In the genomic region with DNA sequence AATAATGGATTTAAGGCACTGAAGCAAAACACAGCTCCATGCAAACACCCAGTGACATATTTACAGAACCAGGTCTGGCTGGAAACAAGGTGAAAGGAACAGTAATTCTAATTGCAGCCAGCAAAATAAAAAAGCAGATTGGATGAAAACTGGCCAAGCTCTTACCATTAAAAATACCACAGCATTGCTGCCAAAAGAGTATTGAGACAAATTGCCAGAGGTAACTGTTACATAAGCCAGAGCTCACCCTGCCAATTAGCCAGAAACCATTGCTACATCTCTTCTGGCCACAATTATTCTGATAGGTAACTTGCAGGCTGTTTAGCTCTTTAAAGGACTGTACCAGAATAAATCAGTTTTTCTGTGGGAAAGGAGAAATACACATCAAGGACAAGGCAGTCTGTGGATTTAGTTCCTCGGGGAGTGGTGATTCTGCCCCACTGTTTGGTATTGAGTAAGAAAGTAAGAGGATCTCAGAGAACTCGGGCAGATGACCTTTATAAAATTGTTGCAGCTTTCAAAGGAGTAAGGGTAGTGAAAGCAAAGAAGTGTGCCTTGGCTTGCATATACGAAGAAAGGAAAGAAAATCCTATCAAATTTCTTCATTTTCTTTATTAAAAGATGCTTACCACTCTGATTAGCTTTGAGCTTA, we compare ENCODE assay signal across 20 cellular contexts.
DNase-seq lines count a peak whose midpoint lies in the region; ATAC-seq, FAIRE-seq and TF ChIP-seq lines count a peak whose summit lies in the region.
"Had no signal": no experiment of that assay in that cellular context is flagged by ENCODE, and none has a peak within 500 bp of the region (broad histone marks: within the 10 kb centered on the region; RNA-seq: fewer than 3 reads in every experiment).

No MANE protein-coding gene starts in this region.

- H3K36me3 ChIP-seq in kidney (ENCODE audit: control insufficient read depth in 1 of 2, insufficient read depth in 2 of 2, low read length in 2 of 2), result no peaks in the 10 kb centered on the region
- H3K36me3 ChIP-seq: BLaER1 treated with 17β-estradiol and CSF1 and Interleukin-3, amounts not matched to agents 10 nM and 100 nM; thoracic aorta; WERI-Rb-1 had no signal

- peak overlapping the region in 1 of 2 donors; percentile 49 for H3K27ac ChIP-seq in kidney (ENCODE audit: low read depth in 2 of 2, low read length in 2 of 2)
- H3K27ac ChIP-seq: BLaER1 treated with 17β-estradiol and CSF1 and Interleukin-3, amounts not matched to agents 10 nM and 100 nM; thoracic aorta; WERI-Rb-1 had no signal

- H3K27me3 Mint-ChIP-seq in nephron (ENCODE audit: low read depth), result no peaks in the 10 kb centered on the region
- H3K27me3 Mint-ChIP-seq: activated CD8-positive, alpha-beta memory T cell treated with anti-CD3 and anti-CD28 coated beads, Interleukin-2, amount 10 ng/mL, durations not matched to agents 7 days and 5 days; central memory CD8-positive, alpha-beta T cell; progenitor cell of endocrine pancreas had no signal

- peak overlapping the region in 2 of 3 experiments; percentile 18 to 28 for H3K27ac Mint-ChIP-seq in nephron
- H3K27ac Mint-ChIP-seq: activated CD8-positive, alpha-beta memory T cell treated with anti-CD3 and anti-CD28 coated beads, Interleukin-2, amount 10 ng/mL, durations not matched to agents 7 days and 5 days; activated naive CD4-positive, alpha-beta T cell treated with anti-CD3 and anti-CD28 coated beads, Interleukin-2, amount 50 U/mL, for 24 hours; HFFc6; progenitor cell of endocrine pancreas had no signal

- H3K9me3 ChIP-seq in kidney (ENCODE audit: control insufficient read depth in 1 of 2, low read length in 2 of 2), result no peaks in the 10 kb centered on the region
- H3K9me3 ChIP-seq: BLaER1 treated with 17β-estradiol and CSF1 and Interleukin-3, amounts not matched to agents 10 nM and 100 nM; thoracic aorta had no signal

- H3K9me3 Mint-ChIP-seq in nephron, result no peaks in the 10 kb centered on the region
- H3K9me3 Mint-ChIP-seq: activated naive CD4-positive, alpha-beta T cell treated with anti-CD3 and anti-CD28 coated beads, Interleukin-2, amount 50 U/mL, for 24 hours; central memory CD8-positive, alpha-beta T cell; HFFc6 had no signal

- no peak overlapping the region for H3K9ac ChIP-seq in kidney (ENCODE audit: low read length in 2 of 2)
- H3K9ac ChIP-seq: BLaER1 treated with 17β-estradiol and CSF1 and Interleukin-3, amounts not matched to agents 10 nM and 100 nM had no signal

- no peak for ATAC-seq in HG03571 (IDR thresholded peaks at IDR 0.05; ENCODE audit: unreplicated experiment)
- ATAC-seq: activated CD8-positive, alpha-beta memory T cell treated with anti-CD3 and anti-CD28 coated beads, Interleukin-2, amount 10 ng/mL, durations not matched to agents 7 days and 5 days had no signal

- intact Hi-C loops in kidney (cut with DNase I), result no loop called here

- FAIRE-seq in kidney (lab: Jason Lieb, UNC), result no peak

- TF ChIP-seq CTCF in nephron (IDR thresholded peaks at IDR 0.05; ENCODE audit: unreplicated experiment in 3 of 3) (no peak), kidney (IDR thresholded peaks at IDR 0.05; ENCODE audit: borderline replicate concordance, extremely low read depth, insufficient read depth) (no peak)

- peaks cover 10% of the 10 kb centered on the region for H3K4me1 Mint-ChIP-seq in nephron
- H3K4me1 Mint-ChIP-seq: activated CD8-positive, alpha-beta memory T cell treated with anti-CD3 and anti-CD28 coated beads, Interleukin-2, amount 10 ng/mL, durations not matched to agents 7 days and 5 days; activated naive CD4-positive, alpha-beta T cell treated with anti-CD3 and anti-CD28 coated beads, Interleukin-2, amount 50 U/mL, for 24 hours had no signal

- no peaks in the 10 kb centered on the region for H3K36me3 Mint-ChIP-seq in nephron (ENCODE audit: low read depth)
- H3K36me3 Mint-ChIP-seq: activated naive CD4-positive, alpha-beta T cell treated with anti-CD3 and anti-CD28 coated beads, Interleukin-2, amount 50 U/mL, for 24 hours had no signal

- no peak overlapping the region for H3K4me3 ChIP-seq in kidney (ENCODE audit: low read length in 2 of 2)
- H3K4me3 ChIP-seq: BLaER1 treated with 17β-estradiol and CSF1 and Interleukin-3, amounts not matched to agents 10 nM and 100 nM; thoracic aorta had no signal

- no peak overlapping the region for H3K4me3 Mint-ChIP-seq in nephron
- H3K4me3 Mint-ChIP-seq: activated CD8-positive, alpha-beta memory T cell treated with anti-CD3 and anti-CD28 coated beads, Interleukin-2, amount 10 ng/mL, durations not matched to agents 7 days and 5 days; activated naive CD4-positive, alpha-beta T cell treated with anti-CD3 and anti-CD28 coated beads, Interleukin-2, amount 50 U/mL, for 24 hours; central memory CD8-positive, alpha-beta T cell; HFFc6 had no signal

- DNase-seq in G401 (ENCODE audit: low spot score) (peak; percentile 99), NCI-H446 (lab: John Stamatoyannopoulos, UW) (peak; percentile 41 to 75), cerebellar nuclear complex (lab: John Stamatoyannopoulos, UW) (peak; percentile 82 to 90), kidney (no peak), NCI-H2171 treated with DMSO at 0.1 percent for 48 hours (lab: John Stamatoyannopoulos, UW) (no peak)
- no peak for DNase-seq in activated CD4-positive, alpha-beta T cell treated with anti-CD3 and anti-CD28 coated beads, Interleukin-2, amount 50 U/mL, for 1 hour
- DNase-seq: activated CD8-positive, alpha-beta memory T cell treated with anti-CD3 and anti-CD28 coated beads, Interleukin-2, amount 10 ng/mL, durations not matched to agents 7 days and 5 days; DND-41; HFFc6; islet precursor cell; Karpas-422; stimulated activated CD4-positive, alpha-beta T cell treated with anti-CD3 and anti-CD28 coated beads, Interleukin-2, amount 100 ng/mL, for 24 hours; WERI-Rb-1 had no signal

- H3K4me1 ChIP-seq in kidney (ENCODE audit: control insufficient read depth in 1 of 2, insufficient read depth in 1 of 2, low read depth in 1 of 2, low read length in 2 of 2), result peaks cover 0 to 2% of the 10 kb centered on the region in 2 donors

- in situ Hi-C loops in G401 (cut with HindIII; ENCODE audit: low sequenced_read_pairs), result no loop called here

Comparison
In these comparisons a context has a peak if more than half of its experiments do, and no peak if none do; other contexts are left out.
1. DNase-seq: peak in G401 (single experiment), NCI-H446 (2 of 2) and cerebellar nuclear complex (2 of 2); none in kidney (single experiment), NCI-H2171 treated with DMSO at 0.1 percent for 48 hours (single experiment) and activated CD4-positive, alpha-beta T cell treated with anti-CD3 and anti-CD28 coated beads, Interleukin-2, amount 50 U/mL, for 1 hour (single experiment).